ENCODE assay signal across 1 cellular context in the genomic region with DNA sequence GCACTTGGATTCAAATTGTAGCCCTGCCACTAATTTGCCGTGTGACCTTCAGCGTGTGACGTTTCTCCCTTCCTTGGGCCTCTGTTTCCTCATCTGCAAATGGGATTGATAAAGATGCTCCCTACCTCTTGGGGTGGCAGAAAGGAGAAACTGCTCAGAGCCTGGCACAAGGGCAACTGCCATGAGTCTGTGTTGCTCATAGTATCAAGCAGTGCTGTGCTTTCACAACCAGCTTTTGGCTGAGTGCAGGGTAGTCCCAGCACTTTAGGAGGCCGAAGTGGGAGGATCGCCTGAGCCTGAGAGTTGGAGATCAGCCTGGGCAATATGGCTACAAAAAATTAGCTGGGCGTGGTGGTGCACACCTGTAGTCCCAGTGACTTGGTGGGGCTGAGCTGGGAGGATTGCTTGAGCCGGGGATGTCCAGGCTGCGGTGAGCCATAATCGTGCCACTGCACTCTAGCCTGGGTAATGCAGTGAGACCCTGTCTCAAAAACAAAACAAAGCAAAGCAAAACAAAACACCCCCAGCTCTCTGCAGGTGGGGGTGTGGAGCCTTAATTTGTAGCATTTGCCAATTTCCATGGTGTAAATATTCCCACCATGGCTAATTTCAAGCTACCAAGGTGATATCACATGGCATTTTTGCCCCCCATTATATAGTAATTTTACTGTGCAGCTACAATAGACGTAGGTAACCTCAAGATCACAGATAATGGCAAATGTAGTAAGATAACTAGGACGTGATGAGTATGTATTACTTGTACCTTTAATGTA.
TF ChIP-seq lines count a peak whose summit lies in the region.

No MANE protein-coding gene starts in this region.

TF ChIP-seq in HepG2, 621 proteins besides CTCF, POLR2A, EP300 and RAD21:
- TF ChIP-seq CC2D1A (CRISPR knock-in tag; IDR thresholded peaks at IDR 0.05): no peak
- 0 out of 2 replicates have a peak, but pooled peaks have one; percentile 30 for TF ChIP-seq YEATS4 (CRISPR knock-in tag; IDR thresholded peaks at IDR 0.05; ENCODE audit: borderline replicate concordance)
TF ChIP-seq in HepG2: peak in this region for 1.
